ENCODE assay signal across 12 cellular contexts in genomic region chr15:74427607-74428441, GRCh38. TPM values are rescaled to one million over a fixed set of nuclear protein-coding genes. Genes with fewer than 3 reads are reported as not detected.
DNase-seq lines count a peak whose midpoint lies in the region; ATAC-seq, FAIRE-seq and TF ChIP-seq lines count a peak whose summit lies in the region.
"Had no signal": no experiment of that assay in that cellular context is flagged by ENCODE, and none has a peak within 500 bp of the region (broad histone marks: within the 10 kb centered on the region; RNA-seq: fewer than 3 reads in every experiment).

No MANE protein-coding gene starts in this region.

- H3K4me3 Mint-ChIP-seq in activated T-cell treated with anti-CD3 and anti-CD28 coated beads, Interleukin-2, amount 50 U/mL, for 24 hours = peak overlapping the region; percentile 95
- H3K4me3 Mint-ChIP-seq in IgD-negative memory B cell (peak overlapping the region; percentile 81 to 98 (median 88)), progenitor cell of endocrine pancreas (ENCODE audit: low read depth) (no peak overlapping the region)
- H3K4me3 Mint-ChIP-seq in stimulated activated memory B cell treated with anti-CD40 and anti-IgM and Interleukin-4, amounts not matched to agents 10 μg/mL and 1 μg/mL and 100 μg/mL, for 72 hours = peak overlapping the region; percentile 94
- H3K4me3 Mint-ChIP-seq: neural progenitor cell had no signal

- peaks cover 2% of the 10 kb centered on the region for H3K9me1 ChIP-seq in K562 (ENCODE audit: control insufficient read depth, insufficient read depth, low read length)

- TF ChIP-seq CTCF in K562 (IDR thresholded peaks at IDR 0.05 in 2 of 3, conservative IDR thresholded peaks at IDR 0.05 in 1 of 3; ENCODE audit: insufficient read depth in 2 of 3, low read depth in 1 of 3, low read length in 3 of 3) (no peak), omental fat pad (IDR thresholded peaks at IDR 0.05) (no peak), suprapubic skin (IDR thresholded peaks at IDR 0.05) (no peak), progenitor cell of endocrine pancreas (IDR thresholded peaks at IDR 0.05; ENCODE audit: unreplicated experiment) (no peak)

- no peaks in the 10 kb centered on the region for H3K9me3 Mint-ChIP-seq in activated T-cell treated with anti-CD3 and anti-CD28 coated beads, Interleukin-2, amount 50 U/mL, for 24 hours
- H3K9me3 Mint-ChIP-seq in IgD-negative memory B cell (peaks cover 0 to 2% (median 0%) of the 10 kb centered on the region in 3 donors), progenitor cell of endocrine pancreas (ENCODE audit: low read depth) (no peaks in the 10 kb centered on the region)
- H3K9me3 Mint-ChIP-seq in stimulated activated memory B cell treated with anti-CD40 and anti-IgM and Interleukin-4, amounts not matched to agents 10 μg/mL and 1 μg/mL and 100 μg/mL, for 72 hours = no peaks in the 10 kb centered on the region
- H3K9me3 Mint-ChIP-seq: neural progenitor cell had no signal

- H2AFZ ChIP-seq in K562 (ENCODE audit: low read depth, low read length) = no peak overlapping the region
- H2AFZ ChIP-seq: neural progenitor cell had no signal

- H3K9me3 ChIP-seq in K562 (replicated peaks; ENCODE audit: control insufficient read depth, insufficient read depth, low read depth, low read length) (no peaks in the 10 kb centered on the region), suprapubic skin (no peaks in the 10 kb centered on the region)

- H3K27ac ChIP-seq in K562 (ENCODE audit: extremely low read depth, low read depth, low read length) (no peak overlapping the region), suprapubic skin (no peak overlapping the region)
- H3K27ac ChIP-seq: neural progenitor cell had no signal

- CTCF ChIA-PET in K562 (lab: Yijun Ruan, JAX; ENCODE audit: low intra/inter-chr PET ratio) = no interaction called here

- POLR2A ChIA-PET in K562 (lab: Yijun Ruan, JAX) = interaction anchor here (0.6 to 1.3 kb wide), 6 partner anchors 9 to 1180 kb away, joined by 3 to 6 read pairs (median 3); no protein-coding TSS in a partner anchor

- TF ChIP-seq RAD21 in K562 (CRISPR knock-in tag; conservative IDR thresholded peaks at IDR 0.05 in 1 of 2, IDR thresholded peaks at IDR 0.05 in 1 of 2) = no peak

- in situ Hi-C loops in K562 (cut with MboI) = no loop called here

- no peaks in the 10 kb centered on the region for H3K27me3 ChIP-seq in K562 (ENCODE audit: control insufficient read depth in 2 of 2, insufficient read depth in 2 of 2, low read length in 2 of 2)
- H3K27me3 ChIP-seq in suprapubic skin = peaks cover 17% of the 10 kb centered on the region

- FAIRE-seq in K562 (lab: Jason Lieb, UNC) = no peak
- FAIRE-seq: colon had no signal

- H3K36me3 ChIP-seq in K562 (ENCODE audit: control insufficient read depth, insufficient read depth, low read length) (peaks cover 46% of the 10 kb centered on the region), suprapubic skin (no peaks in the 10 kb centered on the region)
- H3K36me3 ChIP-seq: neural progenitor cell had no signal

- TF ChIP-seq POLR2A in K562 (conservative IDR thresholded peaks at IDR 0.05) (no peak), suprapubic skin (IDR thresholded peaks at IDR 0.05) (no peak)

- intact Hi-C loops in K562 (cut with micrococcal nuclease) = no loop called here

- peaks cover 48% of the 10 kb centered on the region for H4K20me1 ChIP-seq in K562 (replicated peaks; ENCODE audit: control insufficient read depth, insufficient read depth, low read length)

- H3K4me1 ChIP-seq in K562 (replicated peaks in 1 of 2; ENCODE audit: control insufficient read depth in 2 of 2, insufficient read depth in 2 of 2, low read length in 2 of 2) (peaks cover 78 to 83% of the 10 kb centered on the region in 2 experiments), suprapubic skin (peaks cover 17% of the 10 kb centered on the region)

- H3K4me3 ChIP-seq in K562 = no peak overlapping the region
- no peak overlapping the region for H3K4me3 ChIP-seq in suprapubic skin
- H3K4me3 ChIP-seq: neural progenitor cell had no signal

- DNase-seq in activated T-cell treated with anti-CD3 and anti-CD28 coated beads, Interleukin-2, amount 50 U/mL, for 24 hours = no peak
- DNase-seq in activated T-cell treated with anti-CD3 and anti-CD28 coated beads, Interleukin-2, amount 50 U/mL, for 48 hours = no peak
- DNase-seq in K562 (ENCODE audit: extremely low read depth in 1 of 4, low spot score in 3 of 4) (peak in 1 of 4 experiments; percentile 8), omental fat pad (ENCODE audit: low spot score) (no peak), suprapubic skin (ENCODE audit: low spot score in 2 of 2) (no peak), progenitor cell of endocrine pancreas (ENCODE audit: low spot score, unreplicated experiment) (no peak)
- DNase-seq: activated CD4-positive, alpha-beta T cell treated with anti-CD3 and anti-CD28 coated beads for 36 hours; NCI-H2227 treated with DMSO at 0.1 percent for 48 hours had no signal

- ATAC-seq in K562 (no peak), omental fat pad (ENCODE audit: low FRiP score) (no peak)
- no peak for ATAC-seq in stimulated activated memory B cell treated with anti-CD40 and anti-IgM and Interleukin-4, amounts not matched to agents 10 μg/mL and 1 μg/mL and 100 μg/mL, for 72 hours
- ATAC-seq: activated CD4-positive, alpha-beta T cell treated with anti-CD3 and anti-CD28 coated beads for 36 hours had no signal

- H3K4me1 Mint-ChIP-seq in activated T-cell treated with anti-CD3 and anti-CD28 coated beads, Interleukin-2, amount 50 U/mL, for 24 hours (ENCODE audit: low read depth) = peaks cover 87% of the 10 kb centered on the region
- H3K4me1 Mint-ChIP-seq in IgD-negative memory B cell (peaks cover 62 to 86% (median 85%) of the 10 kb centered on the region in 3 donors), progenitor cell of endocrine pancreas (ENCODE audit: low read depth) (peaks cover 1% of the 10 kb centered on the region)
- H3K4me1 Mint-ChIP-seq in stimulated activated memory B cell treated with anti-CD40 and anti-IgM and Interleukin-4, amounts not matched to agents 10 μg/mL and 1 μg/mL and 100 μg/mL, for 72 hours = peaks cover 91% of the 10 kb centered on the region

- peak overlapping the region; percentile 90 for H3K27ac Mint-ChIP-seq in activated T-cell treated with anti-CD3 and anti-CD28 coated beads, Interleukin-2, amount 50 U/mL, for 24 hours
- H3K27ac Mint-ChIP-seq in IgD-negative memory B cell (peak overlapping the region; percentile 75 to 92 (median 85)), progenitor cell of endocrine pancreas (no peak overlapping the region)
- H3K27ac Mint-ChIP-seq in stimulated activated memory B cell treated with anti-CD40 and anti-IgM and Interleukin-4, amounts not matched to agents 10 μg/mL and 1 μg/mL and 100 μg/mL, for 72 hours = peak overlapping the region; percentile 94

- 85% methylated on average over 9 of the region's 9 CpGs for whole genome bisulfite sequencing in K562 (ENCODE audit: insufficient coverage, low coverage, missing lambda C conversion rate)
- WGBS in suprapubic skin = 89% methylated on average over 8 of the region's 9 CpGs

- BruUV-seq in K562 (replicated peaks; lab: Mats Ljungman, UMichigan) = no TSS peak

- H3K79me2 ChIP-seq in K562 (ENCODE audit: control insufficient read depth, insufficient read depth, low read length) = peaks cover 98% of the 10 kb centered on the region

- H3K27me3 Mint-ChIP-seq in activated T-cell treated with anti-CD3 and anti-CD28 coated beads, Interleukin-2, amount 50 U/mL, for 24 hours = no peaks in the 10 kb centered on the region
- H3K27me3 Mint-ChIP-seq in IgD-negative memory B cell (peaks cover 1% of the 10 kb centered on the region), progenitor cell of endocrine pancreas (peaks cover 38% of the 10 kb centered on the region)
- no peaks in the 10 kb centered on the region for H3K27me3 Mint-ChIP-seq in stimulated activated memory B cell treated with anti-CD40 and anti-IgM and Interleukin-4, amounts not matched to agents 10 μg/mL and 1 μg/mL and 100 μg/mL, for 72 hours
- H3K27me3 Mint-ChIP-seq: activated CD4-positive, alpha-beta T cell treated with anti-CD3 and anti-CD28 coated beads for 36 hours had no signal

- peaks cover 99% of the 10 kb centered on the region for H3K36me3 Mint-ChIP-seq in activated T-cell treated with anti-CD3 and anti-CD28 coated beads, Interleukin-2, amount 50 U/mL, for 24 hours (ENCODE audit: low read depth)
- no peaks in the 10 kb centered on the region for H3K36me3 Mint-ChIP-seq in IgD-negative memory B cell
- H3K36me3 Mint-ChIP-seq in stimulated activated memory B cell treated with anti-CD40 and anti-IgM and Interleukin-4, amounts not matched to agents 10 μg/mL and 1 μg/mL and 100 μg/mL, for 72 hours = peaks cover 99% of the 10 kb centered on the region
- no peaks in the 10 kb centered on the region for H3K36me3 Mint-ChIP-seq in progenitor cell of endocrine pancreas (ENCODE audit: insufficient read depth)

- TF ChIP-seq EP300 in K562 (IDR thresholded peaks at IDR 0.05; ENCODE audit: low read length) (no peak), suprapubic skin (IDR thresholded peaks at IDR 0.05) (no peak)

- H3K9ac ChIP-seq in K562 (ENCODE audit: insufficient read depth in 1 of 2, low read depth in 2 of 2, low read length in 2 of 2) = peak overlapping the region in 1 of 2 experiments; percentile 86; a peak in 2 of 4 replicates
- H3K9ac ChIP-seq: neural progenitor cell had no signal

- no peak overlapping the region for H3K4me2 ChIP-seq in K562 (ENCODE audit: insufficient read depth, low read length)
- H3K4me2 ChIP-seq: neural progenitor cell had no signal

RNA-seq across cellular contexts. Expression of gene SEMA7A, which starts 5.9 kb away (rescaled TPM):
- 5.0 TPM for polyA plus RNA-seq in IgD-negative memory B cell
- total RNA-seq in K562 (2011; cell fraction: chromatin; rRNA removed; ENCODE audit: low replicate concordance) = 17.2 and 52.5 TPM in 2 replicates
- total RNA-seq in K562 (2011; cell fraction: nucleolus; rRNA removed) = 48.0 and 55.7 TPM in 2 replicates
- total RNA-seq in K562 (2011; cell fraction: nucleoplasm; rRNA removed) = 32.8 and 33.4 TPM in 2 replicates
- 4.8 and 5.7 TPM in 2 replicates for total RNA-seq in K562 (2014; rRNA removed)
- total RNA-seq in K562 (2014; rRNA removed; fragmentation: Illumina TruSeq; extraction: Trizol) = 1.7 and 3.3 TPM in 2 replicates
- 6.1 and 6.6 TPM in 2 replicates for total RNA-seq in K562 (2015; rRNA removed; fragmentation: Illumina TruSeq; extraction: Trizol)
- total RNA-seq in K562 (2021) = 6.2 and 6.8 TPM in 2 replicates
- 8.2 and 12.8 TPM in 2 replicates for polyA plus RNA-seq in K562 (2011; rRNA removed)
- 15.1 and 15.7 TPM in 2 replicates for polyA plus RNA-seq in K562 (2011; cell fraction: cytosol; rRNA removed)
- polyA plus RNA-seq in K562 (2011; cell fraction: nucleus; rRNA removed) = 24.4 and 28.1 TPM in 2 replicates
- polyA plus RNA-seq in K562 (2012) = 12.7 and 16.6 TPM in 2 replicates
- 6.4 and 6.8 TPM in 2 replicates for polyA plus RNA-seq in K562 (2014; fragmentation: Illumina TruSeq; extraction: Trizol)
- under 1 TPM in 1 of 2 experiments, not detected in 1; 0.04 TPM for polyA plus RNA-seq in K562 (2014; fragmentation: Nextera tagmentation; extraction: Ambion mirVana)
- polyA plus RNA-seq in K562 (2014; rRNA removed) = 3.6 and 7.2 TPM in 2 replicates
- polyA minus RNA-seq in K562 (2011; rRNA and poly(A)+ RNA removed) = 7.0 and 9.6 TPM in 2 replicates
- 8.2 and 10.7 TPM in 2 replicates for polyA minus RNA-seq in K562 (2011; cell fraction: cytosol; rRNA and poly(A)+ RNA removed)
- polyA minus RNA-seq in K562 (2011; cell fraction: nucleus; rRNA and poly(A)+ RNA removed) = 8.9 and 13.2 TPM in 2 replicates
- 1 to 10 TPM; 1.2 to 7.6 (median 3.4) TPM for total RNA-seq in omental fat pad
- total RNA-seq in suprapubic skin = 10 to 100 TPM; 10.1 to 31.4 (median 18.0) TPM
- 1.9 and 2.6 TPM in 2 replicates for total RNA-seq in progenitor cell of endocrine pancreas

RNA-seq across cellular contexts. Expression of gene UBL7, which starts 33.1 kb away (rescaled TPM):
- polyA plus RNA-seq in IgD-negative memory B cell (123 TPM), K562 (2011; rRNA removed) (63.4 and 64.7 TPM in 2 replicates), K562 (2014; fragmentation: Illumina TruSeq; extraction: Trizol) (52.8 and 65.0 TPM in 2 replicates), K562 (2014; fragmentation: Nextera tagmentation; extraction: Ambion mirVana) (10 to 100 TPM; 19.2 to 44.9 TPM), K562 (2014; rRNA removed) (47.8 and 70.3 TPM in 2 replicates)
- 9.1 and 12.8 TPM in 2 replicates for total RNA-seq in K562 (2011; cell fraction: chromatin; rRNA removed; ENCODE audit: low replicate concordance)
- total RNA-seq in K562 (2011; cell fraction: nucleolus; rRNA removed) = 12.8 and 16.2 TPM in 2 replicates
- 10.7 and 15.0 TPM in 2 replicates for total RNA-seq in K562 (2011; cell fraction: nucleoplasm; rRNA removed)
- total RNA-seq in K562 (2014; rRNA removed) (36.6 and 79.6 TPM in 2 replicates), K562 (2014; rRNA removed; fragmentation: Illumina TruSeq; extraction: Trizol) (26.2 and 29.3 TPM in 2 replicates), K562 (2015; rRNA removed; fragmentation: Illumina TruSeq; extraction: Trizol) (31.1 and 32.4 TPM in 2 replicates), K562 (2021) (51.7 and 65.5 TPM in 2 replicates), omental fat pad (10 to 100 TPM; 28.0 to 39.2 (median 34.8) TPM), suprapubic skin (10 to 100 TPM; 32.2 to 74.2 (median 62.8) TPM), progenitor cell of endocrine pancreas (45.9 and 53.7 TPM in 2 replicates)
- 107 and 180 TPM in 2 replicates for polyA plus RNA-seq in K562 (2011; cell fraction: cytosol; rRNA removed)
- polyA plus RNA-seq in K562 (2011; cell fraction: nucleus; rRNA removed) = 29.7 and 35.7 TPM in 2 replicates
- 41.6 and 62.1 TPM in 2 replicates for polyA plus RNA-seq in K562 (2012)
- polyA minus RNA-seq in K562 (2011; rRNA and poly(A)+ RNA removed) = 40.5 and 52.2 TPM in 2 replicates
- 40.3 and 40.8 TPM in 2 replicates for polyA minus RNA-seq in K562 (2011; cell fraction: cytosol; rRNA and poly(A)+ RNA removed)
- polyA minus RNA-seq in K562 (2011; cell fraction: nucleus; rRNA and poly(A)+ RNA removed) = 8.6 and 10.9 TPM in 2 replicates
